In genomic region chr3:169264711-169265110, GRCh38 we compare ENCODE assay signal across 12 cellular contexts.
DNase-seq lines count a peak whose midpoint lies in the region; ATAC-seq, FAIRE-seq and TF ChIP-seq lines count a peak whose summit lies in the region.
"Had no signal": no experiment of that assay in that cellular context is flagged by ENCODE, and none has a peak within 500 bp of the region (broad histone marks: within the 10 kb centered on the region; RNA-seq: fewer than 3 reads in every experiment).

No MANE protein-coding gene starts in this region.

- DNase-seq in COLO668 (lab: John Stamatoyannopoulos, UW; ENCODE audit: unreplicated experiment) = peak; percentile 32
- peak; percentile 95 for DNase-seq in NCI-H1105 (lab: John Stamatoyannopoulos, UW)
- DNase-seq in SK-N-MC (ENCODE audit: low read depth, low spot score) = peak; percentile 68
- DNase-seq in kidney = peak; percentile 53
- no peak for DNase-seq in SIG-M5 treated with dmso at 0.1 percent for 504 hours (lab: John Stamatoyannopoulos, UW; ENCODE audit: unreplicated experiment)
- no peak for DNase-seq in stimulated activated CD4-positive, alpha-beta T cell treated with anti-CD3 and anti-CD28 coated beads, Interleukin-4, amount 100 ng/mL, for 24 hours
- no peak for DNase-seq in activated naive CD4-positive, alpha-beta T cell treated with anti-CD3 and anti-CD28 coated beads, Interleukin-2, amount 10 ng/mL, durations not matched to agents 7 days and 5 days
- DNase-seq: HCEC 1CT; stimulated activated CD4-positive, alpha-beta T cell treated with anti-CD3 and anti-CD28 coated beads, Interleukin-2, amount 100 ng/mL, for 48 hours had no signal

- H3K4me1 ChIP-seq in kidney (ENCODE audit: control insufficient read depth in 1 of 2, insufficient read depth in 1 of 2, low read depth in 1 of 2, low read length in 2 of 2) = no peaks in the 10 kb centered on the region
- H3K4me1 ChIP-seq: BLaER1 had no signal

- H3K9me3 ChIP-seq in SK-N-MC (ENCODE audit: low read depth, low read length) = no peaks in the 10 kb centered on the region
- no peaks in the 10 kb centered on the region for H3K9me3 ChIP-seq in kidney (ENCODE audit: control insufficient read depth in 1 of 2, low read length in 2 of 2)
- H3K9me3 ChIP-seq: BLaER1 had no signal

- no peak overlapping the region for H3K9ac ChIP-seq in SK-N-MC (ENCODE audit: insufficient read length)
- no peak overlapping the region for H3K9ac ChIP-seq in kidney (ENCODE audit: low read length in 2 of 2)
- H3K9ac ChIP-seq: BLaER1 had no signal

- ATAC-seq in GM19467 (IDR thresholded peaks at IDR 0.05; ENCODE audit: unreplicated experiment) = no peak
- ATAC-seq: K562 had no signal

- no peak overlapping the region for H3K4me3 Mint-ChIP-seq in activated naive CD4-positive, alpha-beta T cell treated with anti-CD3 and anti-CD28 coated beads, Interleukin-2, amount 10 ng/mL, durations not matched to agents 7 days and 5 days

- no peaks in the 10 kb centered on the region for H3K4me1 Mint-ChIP-seq in activated naive CD4-positive, alpha-beta T cell treated with anti-CD3 and anti-CD28 coated beads, Interleukin-2, amount 10 ng/mL, durations not matched to agents 7 days and 5 days

- H3K27ac Mint-ChIP-seq in activated naive CD4-positive, alpha-beta T cell treated with anti-CD3 and anti-CD28 coated beads, Interleukin-2, amount 10 ng/mL, durations not matched to agents 7 days and 5 days = no peak overlapping the region

- no peak for TF ChIP-seq CTCF in kidney (IDR thresholded peaks at IDR 0.05; ENCODE audit: borderline replicate concordance, extremely low read depth, insufficient read depth)

- H3K36me3 ChIP-seq in SK-N-MC (ENCODE audit: insufficient read depth, low read length) (no peaks in the 10 kb centered on the region), kidney (ENCODE audit: control insufficient read depth in 1 of 2, insufficient read depth in 2 of 2, low read length in 2 of 2) (no peaks in the 10 kb centered on the region)
- H3K36me3 ChIP-seq: BLaER1 had no signal

- no peaks in the 10 kb centered on the region for H3K9me3 Mint-ChIP-seq in activated naive CD4-positive, alpha-beta T cell treated with anti-CD3 and anti-CD28 coated beads, Interleukin-2, amount 10 ng/mL, durations not matched to agents 7 days and 5 days

- intact Hi-C loops in kidney (cut with DNase I) = no loop called here

- H3K36me3 Mint-ChIP-seq in activated naive CD4-positive, alpha-beta T cell treated with anti-CD3 and anti-CD28 coated beads, Interleukin-2, amount 10 ng/mL, durations not matched to agents 7 days and 5 days = no peaks in the 10 kb centered on the region

- CTCF ChIA-PET in activated naive CD4-positive, alpha-beta T cell treated with anti-CD3 and anti-CD28 coated beads, Interleukin-2, amount 10 ng/mL, durations not matched to agents 7 days and 5 days (lab: Charles Lee) = no interaction called here

- H3K27ac ChIP-seq in SK-N-MC (no peak overlapping the region), kidney (ENCODE audit: low read depth in 2 of 2, low read length in 2 of 2) (no peak overlapping the region)
- H3K27ac ChIP-seq: BLaER1 had no signal

- H3K27me3 Mint-ChIP-seq in activated naive CD4-positive, alpha-beta T cell treated with anti-CD3 and anti-CD28 coated beads, Interleukin-2, amount 10 ng/mL, durations not matched to agents 7 days and 5 days = no peaks in the 10 kb centered on the region

- peak overlapping the region; percentile 17; the same call in 1 of the 2 replicates for H3K4me3 ChIP-seq in SK-N-MC
- H3K4me3 ChIP-seq in kidney (ENCODE audit: low read length in 2 of 2) = no peak overlapping the region
- H3K4me3 ChIP-seq: BLaER1, K562 had no signal

- peak; percentile 72 for FAIRE-seq in kidney (lab: Jason Lieb, UNC)
- FAIRE-seq: K562 had no signal

Comparison
In these comparisons a context has a peak if more than half of its experiments do, and no peak if none do; other contexts are left out.
1. DNase-seq: peak in COLO668 (single experiment), NCI-H1105 (single experiment), SK-N-MC (single experiment) and kidney (single experiment); none in SIG-M5 treated with dmso at 0.1 percent for 504 hours (single experiment), stimulated activated CD4-positive, alpha-beta T cell treated with anti-CD3 and anti-CD28 coated beads, Interleukin-4, amount 100 ng/mL, for 24 hours (single experiment) and activated naive CD4-positive, alpha-beta T cell treated with anti-CD3 and anti-CD28 coated beads, Interleukin-2, amount 10 ng/mL, durations not matched to agents 7 days and 5 days (single experiment).